ENCODE assay signal across 24 cellular contexts in genomic region chr3:128603313-128603712, GRCh38.
"Had no signal": no experiment of that assay in that cellular context is flagged by ENCODE, and none has a peak within 500 bp of the region (broad histone marks: within the 10 kb centered on the region; RNA-seq: fewer than 3 reads in every experiment).

No MANE protein-coding gene starts in this region.

- H3K27me3 ChIP-seq: Peyer's patch, SJCRH30 had no signal

- ATAC-seq: Right ventricle myocardium inferior, SK-N-SH treated with all-trans-retinoic acid at 6 μM for 48 hours had no signal

- H2AFZ ChIP-seq: PC-9 had no signal

- H3K4me3 ChIP-seq: PC-9, Peyer's patch, SJCRH30 had no signal

- H3K9me3 ChIP-seq: Peyer's patch, SJCRH30 had no signal

- DNase-seq: IMR-90, MM.1S, NCI-H1092 treated with DMSO at 0.1 percent for 48 hours, NCI-H1417, NCI-H1436 treated with DMSO at 0.1 percent for 48 hours, NCI-H1694, NCI-H187 treated with DMSO at 0.1 percent for 48 hours, NCI-H2081, NCI-H2107, NCI-H2171, NCI-H226, NCI-H446, NCI-H510A, NCI-H524 treated with DMSO at 0.1 percent for 48 hours, NCI-H69, NCI-H774, OCI-M1, PC-9, Peyer's patch, SHP77 treated with DMSO at 0.1 percent for 48 hours, SJCRH30 had no signal

- H3K36me3 ChIP-seq: Peyer's patch, SJCRH30 had no signal

- H3K27ac ChIP-seq: KMS-11, PC-9, Peyer's patch, SJCRH30 had no signal

- H3K4me2 ChIP-seq: KMS-11, PC-9 had no signal

- H3K9ac ChIP-seq: KMS-11 had no signal

- H3K4me1 ChIP-seq: SJCRH30 had no signal
